Comparison of ENCODE assay signal across 1 cellular context in the genomic region with DNA sequence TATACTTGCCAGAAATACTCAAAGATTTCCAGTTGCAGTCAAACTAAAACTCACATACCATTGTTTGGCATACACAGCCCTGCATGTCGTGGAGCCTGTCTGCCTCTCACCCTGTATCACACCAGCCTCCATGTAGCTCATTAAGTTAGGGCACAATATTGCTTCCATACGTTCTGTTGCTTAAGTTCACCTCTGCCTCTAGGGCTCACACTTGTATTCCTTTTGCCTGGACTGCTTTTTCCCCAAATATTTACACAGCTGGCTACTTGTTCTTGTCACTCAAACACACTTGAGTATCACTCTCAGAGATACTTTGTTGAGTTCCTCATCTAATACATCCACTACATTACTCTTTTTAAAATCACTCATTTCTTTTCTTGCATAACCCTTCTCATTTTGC.
TF ChIP-seq lines count a peak whose summit lies in the region.

No MANE protein-coding gene starts in this region.

TF ChIP-seq in K562, 482 proteins besides CTCF, POLR2A, EP300 and RAD21 (continued from another document):
- TF ChIP-seq, protein P1, sequence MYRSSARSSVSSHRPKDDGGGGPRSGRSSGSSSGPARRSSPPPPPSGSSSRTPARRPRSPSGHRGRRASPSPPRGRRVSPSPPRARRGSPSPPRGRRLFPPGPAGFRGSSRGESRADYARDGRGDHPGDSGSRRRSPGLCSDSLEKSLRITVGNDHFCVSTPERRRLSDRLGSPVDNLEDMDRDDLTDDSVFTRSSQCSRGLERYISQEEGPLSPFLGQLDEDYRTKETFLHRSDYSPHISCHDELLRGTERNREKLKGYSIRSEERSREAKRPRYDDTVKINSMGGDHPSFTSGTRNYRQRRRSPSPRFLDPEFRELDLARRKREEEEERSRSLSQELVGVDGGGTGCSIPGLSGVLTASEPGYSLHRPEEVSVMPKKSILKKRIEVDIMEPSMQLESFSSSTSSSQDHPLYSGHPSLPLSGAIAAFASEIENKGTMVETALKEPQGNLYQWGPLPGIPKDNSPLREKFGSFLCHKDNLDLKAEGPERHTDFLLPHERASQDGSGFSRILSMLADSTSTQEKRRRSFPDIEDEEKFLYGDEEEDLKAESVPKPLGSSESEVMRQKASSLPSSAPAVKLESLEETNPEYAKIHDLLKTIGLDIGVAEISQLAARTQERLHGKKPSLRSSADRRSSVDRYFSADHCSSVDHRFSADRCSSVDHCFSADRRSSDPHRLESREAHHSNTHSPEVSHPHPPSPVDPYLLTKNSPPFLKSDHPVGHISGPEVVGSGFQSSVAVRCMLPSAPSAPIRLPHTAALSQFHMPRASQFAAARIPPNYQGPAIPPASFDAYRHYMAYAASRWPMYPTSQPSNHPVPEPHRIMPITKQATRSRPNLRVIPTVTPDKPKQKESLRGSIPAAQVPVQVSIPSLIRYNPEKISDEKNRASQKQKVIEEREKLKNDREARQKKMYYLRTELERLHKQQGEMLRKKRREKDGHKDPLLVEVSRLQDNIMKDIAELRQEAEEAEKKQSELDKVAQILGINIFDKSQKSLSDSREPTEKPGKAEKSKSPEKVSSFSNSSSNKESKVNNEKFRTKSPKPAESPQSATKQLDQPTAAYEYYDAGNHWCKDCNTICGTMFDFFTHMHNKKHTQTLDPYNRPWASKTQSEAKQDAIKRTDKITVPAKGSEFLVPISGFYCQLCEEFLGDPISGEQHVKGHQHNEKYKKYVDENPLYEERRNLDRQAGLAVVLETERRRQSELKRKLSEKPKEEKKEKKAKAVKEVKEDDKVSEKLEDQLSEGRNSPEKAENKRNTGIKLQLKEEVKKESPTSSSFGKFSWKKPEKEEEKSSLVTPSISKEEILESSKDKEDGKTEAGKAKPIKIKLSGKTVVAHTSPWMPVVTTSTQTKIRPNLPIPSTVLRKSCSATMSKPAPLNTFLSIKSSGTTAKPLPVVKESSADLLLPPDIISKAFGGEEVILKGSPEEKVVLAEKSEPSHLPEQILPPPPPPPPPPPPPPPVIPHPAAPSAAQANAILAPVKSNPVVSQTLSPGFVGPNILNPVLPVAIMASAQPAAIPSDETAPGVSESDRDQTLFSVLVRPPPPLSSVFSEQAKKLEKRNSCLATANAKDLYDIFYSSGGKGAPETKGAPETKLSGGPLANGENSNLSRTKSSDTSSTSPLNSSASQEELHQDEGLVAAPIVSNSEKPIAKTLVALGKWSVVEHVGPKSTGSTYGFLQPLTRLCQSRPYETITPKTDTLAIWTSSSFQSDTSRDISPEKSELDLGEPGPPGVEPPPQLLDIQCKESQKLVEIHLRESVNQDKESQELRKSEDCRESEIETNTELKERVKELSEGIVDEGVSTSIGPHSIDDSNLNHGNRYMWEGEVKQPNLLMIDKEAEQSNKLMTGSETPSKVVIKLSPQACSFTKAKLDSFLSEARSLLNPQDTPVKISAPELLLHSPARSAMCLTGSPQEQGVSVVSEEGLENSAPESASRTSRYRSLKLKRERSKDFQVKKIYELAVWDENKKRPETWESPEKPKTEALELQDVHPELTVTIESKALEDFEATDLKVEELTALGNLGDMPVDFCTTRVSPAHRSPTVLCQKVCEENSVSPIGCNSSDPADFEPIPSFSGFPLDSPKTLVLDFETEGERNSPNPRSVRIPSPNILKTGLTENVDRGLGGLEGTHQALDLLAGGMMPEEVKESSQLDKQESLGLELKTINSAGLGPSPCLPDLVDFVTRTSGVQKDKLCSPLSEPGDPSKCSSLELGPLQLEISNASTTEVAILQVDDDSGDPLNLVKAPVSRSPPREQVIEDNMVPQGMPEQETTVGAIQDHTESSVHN (IDR thresholded peaks at IDR 0.05; ENCODE audit: borderline replicate concordance in 1 of 2, low read depth in 1 of 2), result no peak
- TF ChIP-seq, protein P2, sequence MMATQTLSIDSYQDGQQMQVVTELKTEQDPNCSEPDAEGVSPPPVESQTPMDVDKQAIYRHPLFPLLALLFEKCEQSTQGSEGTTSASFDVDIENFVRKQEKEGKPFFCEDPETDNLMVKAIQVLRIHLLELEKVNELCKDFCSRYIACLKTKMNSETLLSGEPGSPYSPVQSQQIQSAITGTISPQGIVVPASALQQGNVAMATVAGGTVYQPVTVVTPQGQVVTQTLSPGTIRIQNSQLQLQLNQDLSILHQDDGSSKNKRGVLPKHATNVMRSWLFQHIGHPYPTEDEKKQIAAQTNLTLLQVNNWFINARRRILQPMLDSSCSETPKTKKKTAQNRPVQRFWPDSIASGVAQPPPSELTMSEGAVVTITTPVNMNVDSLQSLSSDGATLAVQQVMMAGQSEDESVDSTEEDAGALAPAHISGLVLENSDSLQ (IDR thresholded peaks at IDR 0.05), result peak; percentile 93
- TF ChIP-seq BRD9 (IDR thresholded peaks at IDR 0.05; ENCODE audit: low read depth, partially characterized antibody) (peak; percentile 66), POLR3G (IDR thresholded peaks at IDR 0.05; ENCODE audit: extremely low read depth, insufficient read length, insufficient replicate concordance) (no peak), FOXA3 (CRISPR knock-in tag; conservative IDR thresholded peaks at IDR 0.05 in 1 of 2, IDR thresholded peaks at IDR 0.05 in 1 of 2) (peak; percentile 68 to 89; a peak in 3 of 4 replicates), PHF21A (IDR thresholded peaks at IDR 0.05; ENCODE audit: borderline replicate concordance, low read depth) (no peak), SRSF7 (optimal IDR thresholded peaks at IDR 0.05; ENCODE audit: low read depth, low read length) (no peak), KLF16 (IDR thresholded peaks at IDR 0.05) (no peak), ETV1 (tag; conservative IDR thresholded peaks at IDR 0.05; ENCODE audit: low read depth) (no peak), ZNF354B (CRISPR knock-in tag; IDR thresholded peaks at IDR 0.05) (no peak), FOXM1 (IDR thresholded peaks at IDR 0.05; ENCODE audit: low read depth) (no peak), FOXM1 (CRISPR knock-in tag; IDR thresholded peaks at IDR 0.05; ENCODE audit: low read depth) (no peak), TAF15 (IDR thresholded peaks at IDR 0.05; ENCODE audit: low read depth, low read length) (no peak), MYNN (IDR thresholded peaks at IDR 0.05) (no peak), MYNN (CRISPR knock-in tag; IDR thresholded peaks at IDR 0.05) (no peak), JUN (IDR thresholded peaks at IDR 0.05; ENCODE audit: borderline replicate concordance, low read depth, low read length) (no peak), JUN (CRISPR knock-in tag; IDR thresholded peaks at IDR 0.05; ENCODE audit: borderline replicate concordance) (no peak), CCNT2 (IDR thresholded peaks at IDR 0.05; ENCODE audit: borderline replicate concordance, extremely low read depth, insufficient read length, low read depth, low read length) (peak; percentile 34)
- TF ChIP-seq, protein P3, sequence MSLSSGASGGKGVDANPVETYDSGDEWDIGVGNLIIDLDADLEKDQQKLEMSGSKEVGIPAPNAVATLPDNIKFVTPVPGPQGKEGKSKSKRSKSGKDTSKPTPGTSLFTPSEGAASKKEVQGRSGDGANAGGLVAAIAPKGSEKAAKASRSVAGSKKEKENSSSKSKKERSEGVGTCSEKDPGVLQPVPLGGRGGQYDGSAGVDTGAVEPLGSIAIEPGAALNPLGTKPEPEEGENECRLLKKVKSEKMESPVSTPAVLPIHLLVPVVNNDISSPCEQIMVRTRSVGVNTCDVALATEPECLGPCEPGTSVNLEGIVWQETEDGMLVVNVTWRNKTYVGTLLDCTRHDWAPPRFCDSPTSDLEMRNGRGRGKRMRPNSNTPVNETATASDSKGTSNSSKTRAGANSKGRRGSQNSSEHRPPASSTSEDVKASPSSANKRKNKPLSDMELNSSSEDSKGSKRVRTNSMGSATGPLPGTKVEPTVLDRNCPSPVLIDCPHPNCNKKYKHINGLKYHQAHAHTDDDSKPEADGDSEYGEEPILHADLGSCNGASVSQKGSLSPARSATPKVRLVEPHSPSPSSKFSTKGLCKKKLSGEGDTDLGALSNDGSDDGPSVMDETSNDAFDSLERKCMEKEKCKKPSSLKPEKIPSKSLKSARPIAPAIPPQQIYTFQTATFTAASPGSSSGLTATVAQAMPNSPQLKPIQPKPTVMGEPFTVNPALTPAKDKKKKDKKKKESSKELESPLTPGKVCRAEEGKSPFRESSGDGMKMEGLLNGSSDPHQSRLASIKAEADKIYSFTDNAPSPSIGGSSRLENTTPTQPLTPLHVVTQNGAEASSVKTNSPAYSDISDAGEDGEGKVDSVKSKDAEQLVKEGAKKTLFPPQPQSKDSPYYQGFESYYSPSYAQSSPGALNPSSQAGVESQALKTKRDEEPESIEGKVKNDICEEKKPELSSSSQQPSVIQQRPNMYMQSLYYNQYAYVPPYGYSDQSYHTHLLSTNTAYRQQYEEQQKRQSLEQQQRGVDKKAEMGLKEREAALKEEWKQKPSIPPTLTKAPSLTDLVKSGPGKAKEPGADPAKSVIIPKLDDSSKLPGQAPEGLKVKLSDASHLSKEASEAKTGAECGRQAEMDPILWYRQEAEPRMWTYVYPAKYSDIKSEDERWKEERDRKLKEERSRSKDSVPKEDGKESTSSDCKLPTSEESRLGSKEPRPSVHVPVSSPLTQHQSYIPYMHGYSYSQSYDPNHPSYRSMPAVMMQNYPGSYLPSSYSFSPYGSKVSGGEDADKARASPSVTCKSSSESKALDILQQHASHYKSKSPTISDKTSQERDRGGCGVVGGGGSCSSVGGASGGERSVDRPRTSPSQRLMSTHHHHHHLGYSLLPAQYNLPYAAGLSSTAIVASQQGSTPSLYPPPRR (CRISPR knock-in tag; IDR thresholded peaks at IDR 0.05; ENCODE audit: borderline replicate concordance), result 0 out of 2 replicates have a peak, but pooled peaks have one; percentile 38
- TF ChIP-seq, protein P4, sequence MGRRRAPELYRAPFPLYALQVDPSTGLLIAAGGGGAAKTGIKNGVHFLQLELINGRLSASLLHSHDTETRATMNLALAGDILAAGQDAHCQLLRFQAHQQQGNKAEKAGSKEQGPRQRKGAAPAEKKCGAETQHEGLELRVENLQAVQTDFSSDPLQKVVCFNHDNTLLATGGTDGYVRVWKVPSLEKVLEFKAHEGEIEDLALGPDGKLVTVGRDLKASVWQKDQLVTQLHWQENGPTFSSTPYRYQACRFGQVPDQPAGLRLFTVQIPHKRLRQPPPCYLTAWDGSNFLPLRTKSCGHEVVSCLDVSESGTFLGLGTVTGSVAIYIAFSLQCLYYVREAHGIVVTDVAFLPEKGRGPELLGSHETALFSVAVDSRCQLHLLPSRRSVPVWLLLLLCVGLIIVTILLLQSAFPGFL (CRISPR knock-in tag; IDR thresholded peaks at IDR 0.05), result no peak
- TF ChIP-seq, protein P5, sequence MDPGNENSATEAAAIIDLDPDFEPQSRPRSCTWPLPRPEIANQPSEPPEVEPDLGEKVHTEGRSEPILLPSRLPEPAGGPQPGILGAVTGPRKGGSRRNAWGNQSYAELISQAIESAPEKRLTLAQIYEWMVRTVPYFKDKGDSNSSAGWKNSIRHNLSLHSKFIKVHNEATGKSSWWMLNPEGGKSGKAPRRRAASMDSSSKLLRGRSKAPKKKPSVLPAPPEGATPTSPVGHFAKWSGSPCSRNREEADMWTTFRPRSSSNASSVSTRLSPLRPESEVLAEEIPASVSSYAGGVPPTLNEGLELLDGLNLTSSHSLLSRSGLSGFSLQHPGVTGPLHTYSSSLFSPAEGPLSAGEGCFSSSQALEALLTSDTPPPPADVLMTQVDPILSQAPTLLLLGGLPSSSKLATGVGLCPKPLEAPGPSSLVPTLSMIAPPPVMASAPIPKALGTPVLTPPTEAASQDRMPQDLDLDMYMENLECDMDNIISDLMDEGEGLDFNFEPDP (CRISPR knock-in tag; IDR thresholded peaks at IDR 0.05), result no peak
- TF ChIP-seq, protein P6, sequence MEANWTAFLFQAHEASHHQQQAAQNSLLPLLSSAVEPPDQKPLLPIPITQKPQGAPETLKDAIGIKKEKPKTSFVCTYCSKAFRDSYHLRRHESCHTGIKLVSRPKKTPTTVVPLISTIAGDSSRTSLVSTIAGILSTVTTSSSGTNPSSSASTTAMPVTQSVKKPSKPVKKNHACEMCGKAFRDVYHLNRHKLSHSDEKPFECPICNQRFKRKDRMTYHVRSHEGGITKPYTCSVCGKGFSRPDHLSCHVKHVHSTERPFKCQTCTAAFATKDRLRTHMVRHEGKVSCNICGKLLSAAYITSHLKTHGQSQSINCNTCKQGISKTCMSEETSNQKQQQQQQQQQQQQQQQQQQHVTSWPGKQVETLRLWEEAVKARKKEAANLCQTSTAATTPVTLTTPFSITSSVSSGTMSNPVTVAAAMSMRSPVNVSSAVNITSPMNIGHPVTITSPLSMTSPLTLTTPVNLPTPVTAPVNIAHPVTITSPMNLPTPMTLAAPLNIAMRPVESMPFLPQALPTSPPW (CRISPR knock-in tag; IDR thresholded peaks at IDR 0.05), result no peak
- TF ChIP-seq, protein P7, sequence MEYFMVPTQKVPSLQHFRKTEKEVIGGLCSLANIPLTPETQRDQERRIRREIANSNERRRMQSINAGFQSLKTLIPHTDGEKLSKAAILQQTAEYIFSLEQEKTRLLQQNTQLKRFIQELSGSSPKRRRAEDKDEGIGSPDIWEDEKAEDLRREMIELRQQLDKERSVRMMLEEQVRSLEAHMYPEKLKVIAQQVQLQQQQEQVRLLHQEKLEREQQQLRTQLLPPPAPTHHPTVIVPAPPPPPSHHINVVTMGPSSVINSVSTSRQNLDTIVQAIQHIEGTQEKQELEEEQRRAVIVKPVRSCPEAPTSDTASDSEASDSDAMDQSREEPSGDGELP (CRISPR knock-in tag; IDR thresholded peaks at IDR 0.05; ENCODE audit: borderline replicate concordance), result peak; percentile 43; the same call in 1 of the 2 replicates
